27 cellular contexts compared by ENCODE assay signal in genomic region chr9:123746765-123747164, GRCh38.
DNase-seq lines count a peak whose midpoint lies in the region; ATAC-seq, FAIRE-seq and TF ChIP-seq lines count a peak whose summit lies in the region.
"Had no signal": no experiment of that assay in that cellular context is flagged by ENCODE, and none has a peak within 500 bp of the region (broad histone marks: within the 10 kb centered on the region; RNA-seq: fewer than 3 reads in every experiment).

No MANE protein-coding gene starts in this region.

- no peak overlapping the region for H2AFZ ChIP-seq in HepG2 (ENCODE audit: low read length)
- H2AFZ ChIP-seq in OCI-LY7 (ENCODE audit: low read length), result no peak overlapping the region
- no peak overlapping the region for H2AFZ ChIP-seq in H1 (ENCODE audit: low read length)

- no peak overlapping the region for H3K27ac Mint-ChIP-seq in glutamatergic neuron (ENCODE audit: unreplicated experiment)
- H3K27ac Mint-ChIP-seq: CD14-positive monocyte; CD4-positive, alpha-beta memory T cell; CD4-positive, CD25-positive, alpha-beta regulatory T cell; CD8-positive, alpha-beta memory T cell had no signal

- no peak overlapping the region for H2BK20ac ChIP-seq in H1 (ENCODE audit: low read length)

- H3K4me1 Mint-ChIP-seq in glutamatergic neuron (ENCODE audit: low read depth, unreplicated experiment), result peaks cover 13% of the 10 kb centered on the region

- TF ChIP-seq CTCF in HepG2 (CRISPR knock-in tag; IDR thresholded peaks at IDR 0.05) (no peak), right lobe of liver (IDR thresholded peaks at IDR 0.05) (no peak), OCI-LY7 (conservative IDR thresholded peaks at IDR 0.05; ENCODE audit: low read length) (0 out of 2 replicates have a peak, but pooled peaks have one; percentile 11), H1 (IDR thresholded peaks at IDR 0.05; ENCODE audit: control extremely low read depth in 1 of 3, insufficient read depth in 1 of 3, low read depth in 1 of 3, low read length in 3 of 3) (no peak), glutamatergic neuron (IDR thresholded peaks at IDR 0.05; ENCODE audit: partially characterized antibody, unreplicated experiment) (no peak)

- no peaks in the 10 kb centered on the region; the same call in 1 of the 2 replicates for H3K79me1 ChIP-seq in H1 (ENCODE audit: low read depth, low read length)

- H3K4me2 ChIP-seq in HepG2 (ENCODE audit: low read depth, low read length) (no peak overlapping the region), OCI-LY7 (ENCODE audit: low read length) (no peak overlapping the region), H1 (ENCODE audit: insufficient read depth in 1 of 2, low read depth in 2 of 2, low read length in 2 of 2) (no peak overlapping the region)
- H3K4me2 ChIP-seq: BLaER1 had no signal

- H3K23ac ChIP-seq in H1 (ENCODE audit: insufficient read length), result no peak overlapping the region

- 94% methylated on average over 1 of the region's 1 CpG for WGBS in HepG2 (ENCODE audit: low lambda C conversion rate)
- 100% methylated on average over 1 of the region's 1 CpG for WGBS in right lobe of liver (ENCODE audit: insufficient coverage, low coverage, low lambda C conversion rate, missing lambda C conversion rate)
- WGBS in H1 (ENCODE audit: extremely low coverage in 1 of 2, insufficient coverage in 1 of 2, insufficient read length in 1 of 2, insufficient replicate concordance in 2 of 2, low coverage in 1 of 2, low lambda C conversion rate in 2 of 2, missing lambda C conversion rate in 1 of 2), 2 experiments, result 80% methylated on average over 1 of the region's 1 CpG; no CpG with 5 or more reads in 1 of the 2 experiments

- H2BK120ac ChIP-seq in H1 (replicated peaks; ENCODE audit: low read depth, low read length), result no peak overlapping the region

- no peak overlapping the region for H4K5ac ChIP-seq in H1 (ENCODE audit: insufficient read length, low read depth, low read length)

- H3K27me3 ChIP-seq in HepG2 (ENCODE audit: control insufficient read depth in 1 of 2, insufficient read depth in 2 of 2, low read length in 2 of 2), result no peaks in the 10 kb centered on the region
- H3K27me3 ChIP-seq in right lobe of liver, result no peaks in the 10 kb centered on the region
- H3K27me3 ChIP-seq in H1 (replicated peaks in 1 of 4; ENCODE audit: control insufficient read depth in 3 of 4, extremely low read depth in 1 of 4, insufficient read depth in 3 of 4, low read length in 3 of 4), result no peaks in the 10 kb centered on the region
- H3K27me3 ChIP-seq: BE2C, BLaER1 had no signal

- H4K8ac ChIP-seq in H1 (ENCODE audit: extremely low read depth, insufficient read depth, low read length), result no peak overlapping the region

- H3K56ac ChIP-seq in H1 (replicated peaks; ENCODE audit: insufficient read length, low read depth, low read length), result no peak overlapping the region

- BruUV-seq in HepG2 (replicated peaks; lab: Mats Ljungman, UMichigan) (no TSS peak), OCI-LY7 (replicated peaks; lab: Mats Ljungman, UMichigan) (no TSS peak)

- H3K9me2 ChIP-seq in OCI-LY7 (ENCODE audit: insufficient read depth, low read length), result no peaks in the 10 kb centered on the region

- H3K27me3 Mint-ChIP-seq in glutamatergic neuron (ENCODE audit: unreplicated experiment), result no peaks in the 10 kb centered on the region
- H3K27me3 Mint-ChIP-seq: CD4-positive, alpha-beta memory T cell; CD4-positive, CD25-positive, alpha-beta regulatory T cell; CD8-positive, alpha-beta memory T cell had no signal

- H3K4me3 ChIP-seq in HepG2 (replicated peaks in 1 of 3; ENCODE audit: insufficient read depth in 1 of 3, low read depth in 2 of 3, low read length in 3 of 3) (no peak overlapping the region), right lobe of liver (no peak overlapping the region), OCI-LY7 (ENCODE audit: low read depth, low read length, poor library complexity, severe bottlenecking) (no peak overlapping the region), H1 (ENCODE audit: extremely low read depth in 1 of 4, insufficient read depth in 2 of 4, low read depth in 3 of 4, low read length in 4 of 4) (no peak overlapping the region)
- H3K4me3 ChIP-seq: BLaER1, GM12878 had no signal

- intact Hi-C loops in HepG2 (cut with micrococcal nuclease; ENCODE audit: unreplicated experiment) (loop anchor here (10.0 kb wide), 1 partner anchor 178 kb away; no protein-coding TSS in a partner anchor), right lobe of liver (cut with DNase I) (no loop called here), OCI-LY7 (cut with micrococcal nuclease; ENCODE audit: unreplicated experiment) (no loop called here)

- peaks cover 21% of the 10 kb centered on the region for H3K4me1 ChIP-seq in HepG2 (ENCODE audit: insufficient read depth, low read length)
- peaks cover 0 to 12% (median 4%) of the 10 kb centered on the region in 4 donors for H3K4me1 ChIP-seq in right lobe of liver
- H3K4me1 ChIP-seq in OCI-LY7 (ENCODE audit: insufficient read depth, low read length, poor library complexity, severe bottlenecking), result peaks cover 15% of the 10 kb centered on the region
- H3K4me1 ChIP-seq in H1 (replicated peaks in 1 of 4; ENCODE audit: control insufficient read depth in 3 of 4, insufficient read depth in 4 of 4, low read length in 3 of 4), result peaks cover 2 to 5% (median 4%) of the 10 kb centered on the region in 4 experiments; a peak in 6 of 7 replicates
- H3K4me1 ChIP-seq: BE2C had no signal

- no peak overlapping the region for H3K4me3 Mint-ChIP-seq in glutamatergic neuron (ENCODE audit: unreplicated experiment)
- H3K4me3 Mint-ChIP-seq: CD14-positive monocyte; CD4-positive, alpha-beta memory T cell; CD4-positive, CD25-positive, alpha-beta regulatory T cell; CD8-positive, alpha-beta memory T cell had no signal

- H3K79me2 ChIP-seq in HepG2 (ENCODE audit: insufficient read depth, low read length) (no peaks in the 10 kb centered on the region), OCI-LY7 (ENCODE audit: insufficient read depth, low read depth, low read length) (no peaks in the 10 kb centered on the region), H1 (ENCODE audit: control insufficient read depth in 1 of 2, insufficient read depth in 2 of 2, low read length in 2 of 2) (0 out of 4 replicates have a peak, but pooled peaks cover 0 to 3% of the 10 kb centered on the region in 2 experiments)

- H2BK12ac ChIP-seq in H1 (ENCODE audit: low read depth, low read length), result no peak overlapping the region

- H2AK5ac ChIP-seq in H1 (ENCODE audit: low read depth, low read length), result no peak overlapping the region

- H3K36me3 ChIP-seq in HepG2 (replicated peaks in 1 of 2; ENCODE audit: control insufficient read depth in 1 of 2, insufficient read depth in 2 of 2, low read length in 2 of 2), result peaks cover 4 to 9% of the 10 kb centered on the region in 2 experiments; a peak in 3 of 5 replicates
- no peaks in the 10 kb centered on the region for H3K36me3 ChIP-seq in right lobe of liver
- no peaks in the 10 kb centered on the region for H3K36me3 ChIP-seq in OCI-LY7 (ENCODE audit: insufficient read depth, low read length)
- H3K36me3 ChIP-seq in H1 (ENCODE audit: control insufficient read depth in 2 of 4, insufficient read depth in 4 of 4, low read length in 3 of 4), result no peaks in the 10 kb centered on the region
- H3K36me3 ChIP-seq: BE2C had no signal

- H3K27ac ChIP-seq in HepG2 (ENCODE audit: extremely low read length, insufficient read depth, low read length), result no peak overlapping the region
- no peak overlapping the region for H3K27ac ChIP-seq in right lobe of liver
- H3K27ac ChIP-seq in OCI-LY7 (ENCODE audit: low read depth, low read length, poor library complexity, severe bottlenecking), result no peak overlapping the region
- H3K27ac ChIP-seq in H1 (ENCODE audit: low read depth, low read length), result no peak overlapping the region
- H3K27ac ChIP-seq: 22Rv1, BLaER1 had no signal

- in situ Hi-C loops in HepG2 (cut with HindIII; ENCODE audit: extremely low pct_ligation_motif_present, low pct_unique_long_range_greater_than_20kb), result no loop called here

- no peak overlapping the region for H2BK5ac ChIP-seq in H1 (ENCODE audit: low read depth, low read length)

- ATAC-seq in HepG2, result no peak
- no peak for ATAC-seq in right lobe of liver
- no peak for ATAC-seq in GM18520 (IDR thresholded peaks at IDR 0.05; ENCODE audit: unreplicated experiment)
- ATAC-seq: GM12878 had no signal

- H4K91ac ChIP-seq in H1 (replicated peaks; ENCODE audit: insufficient read length, low read length), result no peak overlapping the region

- DNase-seq in HepG2 (ENCODE audit: low spot score) (no peak), right lobe of liver (no peak), OCI-LY7 (ENCODE audit: low spot score) (no peak), H1 (ENCODE audit: low read depth in 1 of 2, low spot score in 2 of 2) (no peak), glutamatergic neuron (no peak)
- DNase-seq: ACHN; BE2C; C1 segment of cervical spinal cord; CD4-positive, alpha-beta memory T cell; CD4-positive, CD25-positive, alpha-beta regulatory T cell; CD8-positive, alpha-beta memory T cell; COR-L47; DMS 273 treated with DMSO at 0.1 percent for 48 hours; DMS153; DMS53; DMS79; DND-41; EL; GDM1 had no signal

- no peak overlapping the region for H2BK15ac ChIP-seq in H1 (ENCODE audit: low read length)

- TF ChIP-seq POLR2A in HepG2 (IDR thresholded peaks at IDR 0.05; ENCODE audit: insufficient read depth in 1 of 2, low read depth in 2 of 2, low read length in 2 of 2) (no peak), right lobe of liver (IDR thresholded peaks at IDR 0.05) (no peak), H1 (IDR thresholded peaks at IDR 0.05; ENCODE audit: control extremely low read depth in 1 of 2, low read depth in 2 of 2, low read length in 2 of 2) (no peak)

- H3K18ac ChIP-seq in H1 (ENCODE audit: extremely low read depth, low read length), result no peak overlapping the region

- H3K9me3 ChIP-seq in HepG2 (ENCODE audit: low read length), result no peaks in the 10 kb centered on the region
- no peaks in the 10 kb centered on the region for H3K9me3 ChIP-seq in right lobe of liver
- no peaks in the 10 kb centered on the region for H3K9me3 ChIP-seq in OCI-LY7 (ENCODE audit: low read length)
- H3K9me3 ChIP-seq in H1 (ENCODE audit: insufficient read depth in 2 of 2, low read depth in 1 of 2, low read length in 1 of 2), result no peaks in the 10 kb centered on the region
- H3K9me3 ChIP-seq: BE2C, BLaER1 had no signal

- no peak for TF ChIP-seq EP300 in HepG2 (IDR thresholded peaks at IDR 0.05; ENCODE audit: low read depth in 2 of 2, low read length in 2 of 2)
- TF ChIP-seq EP300 in HepG2 (CRISPR knock-in tag; IDR thresholded peaks at IDR 0.05; ENCODE audit: borderline replicate concordance), result no peak
- TF ChIP-seq EP300 in H1 (IDR thresholded peaks at IDR 0.05; ENCODE audit: borderline replicate concordance in 1 of 2, low read depth in 2 of 2, low read length in 2 of 2), result no peak

- TF ChIP-seq RAD21 in HepG2 (CRISPR knock-in tag; IDR thresholded peaks at IDR 0.05) (no peak), H1 (IDR thresholded peaks at IDR 0.05 in 1 of 2, conservative IDR thresholded peaks at IDR 0.05 in 1 of 2; ENCODE audit: low read depth in 2 of 2, low read length in 2 of 2) (no peak)

- no peaks in the 10 kb centered on the region for H3K9me3 Mint-ChIP-seq in glutamatergic neuron (ENCODE audit: unreplicated experiment)
- H3K9me3 Mint-ChIP-seq: CD14-positive monocyte; CD4-positive, alpha-beta memory T cell; CD4-positive, CD25-positive, alpha-beta regulatory T cell; CD8-positive, alpha-beta memory T cell had no signal

- H3K23me2 ChIP-seq in H1 (ENCODE audit: low read depth, low read length), result no peaks in the 10 kb centered on the region

- POLR2A ChIA-PET in HepG2 (lab: Yijun Ruan, JAX) (no interaction called here), OCI-LY7 (lab: Charles Lee) (interaction anchor here (1.1 to 1.6 kb wide), 3 partner anchors 8 to 282 kb away, joined by 3 to 12 read pairs (median 5); no protein-coding TSS in a partner anchor), H1 (lab: Charles Lee; ENCODE audit: partially characterized antibody) (no interaction called here)

- no peaks in the 10 kb centered on the region for H3K36me3 Mint-ChIP-seq in glutamatergic neuron (ENCODE audit: unreplicated experiment)

- FAIRE-seq in HepG2 (lab: Jason Lieb, UNC), result no peak
- FAIRE-seq in H1 (lab: Jason Lieb, UNC), result no peak
- FAIRE-seq: GM12878, GM12892, GM18507, GM19239 had no signal

- no peak overlapping the region for H3K4ac ChIP-seq in H1 (replicated peaks; ENCODE audit: insufficient read length, low read depth, low read length)

- H3K9ac ChIP-seq in HepG2 (ENCODE audit: insufficient read depth, low read depth, low read length) (no peak overlapping the region), H1 (replicated peaks in 1 of 4; ENCODE audit: extremely low read depth in 1 of 4, low read depth in 3 of 4, low read length in 3 of 4) (no peak overlapping the region)
- H3K9ac ChIP-seq: BLaER1 had no signal

- no peak overlapping the region for H3K14ac ChIP-seq in H1 (ENCODE audit: insufficient read length)

- H4K20me1 ChIP-seq in HepG2 (ENCODE audit: insufficient read depth, low read length) (no peaks in the 10 kb centered on the region), OCI-LY7 (ENCODE audit: insufficient read depth, low read length) (no peaks in the 10 kb centered on the region), H1 (replicated peaks in 1 of 2; ENCODE audit: control insufficient read depth in 1 of 2, insufficient read depth in 2 of 2, low read length in 2 of 2) (peaks cover 0 to 3% of the 10 kb centered on the region in 2 experiments)
- H4K20me1 ChIP-seq: BLaER1 had no signal

- CTCF ChIA-PET in HepG2 (lab: Yijun Ruan, JAX; ENCODE audit: low intra/inter-chr PET ratio, low total read pairs), result no interaction called here
- CTCF ChIA-PET in OCI-LY7 (lab: Charles Lee; ENCODE audit: unreplicated experiment), result no interaction called here
- CTCF ChIA-PET in H1 (lab: Charles Lee; ENCODE audit: partially characterized antibody), result no interaction called here

Comparison
In these comparisons a context has a peak if more than half of its experiments do, and no peak if none do; other contexts are left out.
1. Of the 41 proteins assayed by ChIP-seq in both HepG2 and H1: peak only in HepG2: none; only in H1: none; in both: MAFK; in neither: 40.